ENCODE assay signal across 17 cellular contexts in genomic region chr12:68791897-68792481, GRCh38. TPM values are rescaled to one million over a fixed set of nuclear protein-coding genes. Genes with fewer than 3 reads are reported as not detected.
DNase-seq lines count a peak whose midpoint lies in the region; ATAC-seq and TF ChIP-seq lines count a peak whose summit lies in the region.
"Had no signal": no experiment of that assay in that cellular context is flagged by ENCODE, and none has a peak within 500 bp of the region (broad histone marks: within the 10 kb centered on the region; RNA-seq: fewer than 3 reads in every experiment).

No MANE protein-coding gene starts in this region.

- WGBS in mesenchymal stem cell: 90% methylated on average over 1 of the region's 2 CpGs

- H3F3A ChIP-seq in DOHH2 (ENCODE audit: control insufficient read depth, insufficient read depth) (peaks cover 7% of the 10 kb centered on the region; the same call in 1 of the 2 replicates), OCI-LY1 (ENCODE audit: insufficient read depth, low read length) (no peaks in the 10 kb centered on the region; the same call in 1 of the 2 replicates), SU-DHL-6 (ENCODE audit: insufficient read depth) (peaks cover 6% of the 10 kb centered on the region; the same call in 1 of the 2 replicates), GM23338 (replicated peaks; ENCODE audit: low read depth) (no peaks in the 10 kb centered on the region)

- H2BK15ac ChIP-seq in mesenchymal stem cell (ENCODE audit: low read depth, poor library complexity, severe bottlenecking): no peak overlapping the region

- H3K9me3 Mint-ChIP-seq in GM23338: no peaks in the 10 kb centered on the region
- H3K9me3 Mint-ChIP-seq in activated naive CD8-positive, alpha-beta T cell treated with anti-CD3 and anti-CD28 coated beads, Interleukin-2, amount 50 U/mL, for 24 hours: no peaks in the 10 kb centered on the region
- H3K9me3 Mint-ChIP-seq: CD4-positive, alpha-beta memory T cell; H9 had no signal

- H3K4me1 Mint-ChIP-seq in GM23338: peaks cover 12% of the 10 kb centered on the region
- H3K4me1 Mint-ChIP-seq in activated naive CD8-positive, alpha-beta T cell treated with anti-CD3 and anti-CD28 coated beads, Interleukin-2, amount 50 U/mL, for 24 hours: peaks cover 4% of the 10 kb centered on the region

- H3K36me3 Mint-ChIP-seq in GM23338 (ENCODE audit: low read depth): no peaks in the 10 kb centered on the region
- no peaks in the 10 kb centered on the region for H3K36me3 Mint-ChIP-seq in activated naive CD8-positive, alpha-beta T cell treated with anti-CD3 and anti-CD28 coated beads, Interleukin-2, amount 50 U/mL, for 24 hours (ENCODE audit: low read depth)
- H3K36me3 Mint-ChIP-seq: CD4-positive, alpha-beta memory T cell had no signal

- H3K27me3 ChIP-seq in DOHH2 (ENCODE audit: control insufficient read depth, low read length): no peaks in the 10 kb centered on the region
- H3K27me3 ChIP-seq in OCI-LY1 (ENCODE audit: insufficient read depth, low read length): no peaks in the 10 kb centered on the region
- no peaks in the 10 kb centered on the region for H3K27me3 ChIP-seq in SU-DHL-6 (ENCODE audit: low read length)
- no peaks in the 10 kb centered on the region for H3K27me3 ChIP-seq in mesenchymal stem cell (ENCODE audit: control insufficient read depth in 1 of 2, insufficient read depth in 1 of 2, low read length in 2 of 2)
- no peaks in the 10 kb centered on the region for H3K27me3 ChIP-seq in GM23338 (ENCODE audit: insufficient read depth)

- H3K79me2 ChIP-seq in DOHH2 (ENCODE audit: control insufficient read depth, low read length) (no peaks in the 10 kb centered on the region), OCI-LY1 (ENCODE audit: insufficient read depth, low read length) (no peaks in the 10 kb centered on the region), SU-DHL-6 (ENCODE audit: insufficient read depth, low read length) (no peaks in the 10 kb centered on the region), GM23338 (replicated peaks; ENCODE audit: insufficient read depth) (no peaks in the 10 kb centered on the region)

- DNase-seq in mesenchymal stem cell: no peak
- DNase-seq in GM23338 (ENCODE audit: low spot score): no peak
- DNase-seq in activated naive CD8-positive, alpha-beta T cell treated with anti-CD3 and anti-CD28 coated beads, Interleukin-2, amount 50 U/mL, for 24 hours: no peak
- DNase-seq in EL: no peak
- DNase-seq: C1 segment of cervical spinal cord; Calu3; CD4-positive, alpha-beta memory T cell; COR-L47; DMS53; DMS79 treated with DMSO at 0.1 percent for 48 hours; GDM1; GM23248; H9 had no signal

- H4K20me1 ChIP-seq in DOHH2 (ENCODE audit: control insufficient read depth, insufficient read depth, low read depth, low read length): no peaks in the 10 kb centered on the region
- H4K20me1 ChIP-seq in OCI-LY1 (ENCODE audit: insufficient read depth, low read length): no peaks in the 10 kb centered on the region
- no peaks in the 10 kb centered on the region for H4K20me1 ChIP-seq in SU-DHL-6 (ENCODE audit: low read depth, low read length)
- H4K20me1 ChIP-seq in GM23338 (replicated peaks; ENCODE audit: insufficient read depth): no peaks in the 10 kb centered on the region

- H3K36me3 ChIP-seq in DOHH2 (ENCODE audit: control insufficient read depth, low read length): no peaks in the 10 kb centered on the region
- H3K36me3 ChIP-seq in OCI-LY1 (ENCODE audit: insufficient read depth, low read length): no peaks in the 10 kb centered on the region
- no peaks in the 10 kb centered on the region for H3K36me3 ChIP-seq in SU-DHL-6 (ENCODE audit: low read length)
- H3K36me3 ChIP-seq in mesenchymal stem cell (ENCODE audit: control insufficient read depth in 1 of 2, insufficient read depth in 2 of 2, low read depth in 1 of 2, low read length in 2 of 2): no peaks in the 10 kb centered on the region
- H3K36me3 ChIP-seq in GM23338 (ENCODE audit: insufficient read depth): no peaks in the 10 kb centered on the region

- no peak overlapping the region for H4K91ac ChIP-seq in mesenchymal stem cell (ENCODE audit: low read length)

- peaks cover 78% of the 10 kb centered on the region for H3K4me1 ChIP-seq in DOHH2 (ENCODE audit: control insufficient read depth, low read length)
- peaks cover 76% of the 10 kb centered on the region for H3K4me1 ChIP-seq in OCI-LY1 (ENCODE audit: insufficient read depth, low read length, severe bottlenecking)
- peaks cover 2% of the 10 kb centered on the region for H3K4me1 ChIP-seq in mesenchymal stem cell (ENCODE audit: control insufficient read depth, insufficient read depth, low read depth, low read length)
- no peaks in the 10 kb centered on the region for H3K4me1 ChIP-seq in GM23338 (ENCODE audit: insufficient read depth)

- H2BK5ac ChIP-seq in mesenchymal stem cell (ENCODE audit: low read depth, low read length, poor library complexity, severe bottlenecking): no peak overlapping the region

- H3K23ac ChIP-seq in mesenchymal stem cell (ENCODE audit: low read length in 2 of 2): no peak overlapping the region

- H2AK5ac ChIP-seq in mesenchymal stem cell (ENCODE audit: low read length, severe bottlenecking): no peak overlapping the region

- H3K27me3 Mint-ChIP-seq in GM23338 (ENCODE audit: insufficient read depth, low read depth, poor library complexity): peaks cover 4% of the 10 kb centered on the region
- no peaks in the 10 kb centered on the region for H3K27me3 Mint-ChIP-seq in activated naive CD8-positive, alpha-beta T cell treated with anti-CD3 and anti-CD28 coated beads, Interleukin-2, amount 50 U/mL, for 24 hours
- H3K27me3 Mint-ChIP-seq: CD4-positive, alpha-beta memory T cell had no signal

- H3K4me2 ChIP-seq in DOHH2 (ENCODE audit: low read length) (peak overlapping the region; percentile 56), OCI-LY1 (ENCODE audit: low read length) (no peak overlapping the region), SU-DHL-6 (ENCODE audit: low read depth, low read length, poor library complexity, severe bottlenecking) (no peak overlapping the region), mesenchymal stem cell (ENCODE audit: low read length, poor library complexity, severe bottlenecking) (no peak overlapping the region), GM23338 (no peak overlapping the region)

- H3K4ac ChIP-seq in mesenchymal stem cell (ENCODE audit: low read depth in 1 of 2, low read length in 2 of 2): no peak overlapping the region

- H3K18ac ChIP-seq in mesenchymal stem cell (ENCODE audit: low read depth in 1 of 2, low read length in 2 of 2): no peak overlapping the region

- no peaks in the 10 kb centered on the region for H3K79me1 ChIP-seq in mesenchymal stem cell (replicated peaks; ENCODE audit: low read length, poor library complexity, severe bottlenecking)

- no peak overlapping the region for H3K14ac ChIP-seq in mesenchymal stem cell (ENCODE audit: low read length in 2 of 2)

- H3K4me3 ChIP-seq in DOHH2 (ENCODE audit: low read length) (no peak overlapping the region), OCI-LY1 (ENCODE audit: low read depth, low read length, poor library complexity, severe bottlenecking) (no peak overlapping the region), SU-DHL-6 (ENCODE audit: insufficient read depth, low read length, poor library complexity, severe bottlenecking) (no peak overlapping the region), mesenchymal stem cell (ENCODE audit: insufficient read depth in 1 of 2, low read depth in 1 of 2, low read length in 2 of 2) (no peak overlapping the region), GM23338 (no peak overlapping the region)
- H3K4me3 ChIP-seq: GM12878, GM23248 had no signal

- no peak overlapping the region for H2AFZ ChIP-seq in OCI-LY1 (ENCODE audit: low read length)
- peak overlapping the region; percentile 71 for H2AFZ ChIP-seq in SU-DHL-6 (ENCODE audit: low read depth, low read length, severe bottlenecking)
- H2AFZ ChIP-seq in mesenchymal stem cell (ENCODE audit: low read depth, low read length): no peak overlapping the region
- H2AFZ ChIP-seq in GM23338: no peak overlapping the region
- H2AFZ ChIP-seq: GM23248 had no signal

- peak overlapping the region; percentile 66 for H3K27ac ChIP-seq in DOHH2 (ENCODE audit: low read depth, low read length)
- peak overlapping the region; percentile 89 for H3K27ac ChIP-seq in OCI-LY1 (ENCODE audit: low read depth, low read length, poor library complexity, severe bottlenecking)
- H3K27ac ChIP-seq in SU-DHL-6 (ENCODE audit: low read depth, low read length): 0 out of 2 replicates have a peak overlapping the region, but pooled peaks have one; percentile 28
- no peak overlapping the region for H3K27ac ChIP-seq in mesenchymal stem cell (ENCODE audit: low read length, poor library complexity, severe bottlenecking)
- H3K27ac ChIP-seq in GM23338 (ENCODE audit: low read depth): no peak overlapping the region
- H3K27ac ChIP-seq: GM23248 had no signal

- H4K8ac ChIP-seq in mesenchymal stem cell (ENCODE audit: low read length): no peak overlapping the region

- H3K9ac ChIP-seq in OCI-LY1 (ENCODE audit: low read length) (no peak overlapping the region), SU-DHL-6 (ENCODE audit: low read length) (no peak overlapping the region), mesenchymal stem cell (ENCODE audit: low read length) (no peak overlapping the region)
- H3K9ac ChIP-seq: GM23248 had no signal

- H3K9me2 ChIP-seq in DOHH2 (replicated peaks; ENCODE audit: control insufficient read depth, low read length): no peaks in the 10 kb centered on the region
- no peaks in the 10 kb centered on the region for H3K9me2 ChIP-seq in OCI-LY1 (ENCODE audit: low read depth, low read length)
- H3K9me2 ChIP-seq in SU-DHL-6 (replicated peaks; ENCODE audit: insufficient read depth, low read length): no peaks in the 10 kb centered on the region
- no peaks in the 10 kb centered on the region; the same call in 1 of the 2 replicates for H3K9me2 ChIP-seq in GM23338 (ENCODE audit: insufficient read depth)

- H3K27ac Mint-ChIP-seq in GM23338: no peak overlapping the region
- no peak overlapping the region for H3K27ac Mint-ChIP-seq in activated naive CD8-positive, alpha-beta T cell treated with anti-CD3 and anti-CD28 coated beads, Interleukin-2, amount 50 U/mL, for 24 hours
- H3K27ac Mint-ChIP-seq: CD4-positive, alpha-beta memory T cell; H9 had no signal

- H2BK120ac ChIP-seq in mesenchymal stem cell (ENCODE audit: low read depth, low read length): peak overlapping the region; percentile 54

- no peak for ATAC-seq in GM23338
- no peak for ATAC-seq in activated naive CD8-positive, alpha-beta T cell treated with anti-CD3 and anti-CD28 coated beads, Interleukin-2, amount 50 U/mL, for 24 hours

- TF ChIP-seq CTCF in DOHH2 (IDR thresholded peaks at IDR 0.05; ENCODE audit: low read depth, low read length, poor library complexity, severe bottlenecking): no peak
- no peak for TF ChIP-seq CTCF in OCI-LY1 (IDR thresholded peaks at IDR 0.05; ENCODE audit: low read length)
- TF ChIP-seq CTCF in SU-DHL-6 (IDR thresholded peaks at IDR 0.05; ENCODE audit: insufficient read depth, low read length, poor library complexity, severe bottlenecking): no peak
- TF ChIP-seq CTCF in GM23338 (conservative IDR thresholded peaks at IDR 0.05; ENCODE audit: low read depth in 2 of 2): no peak

- H3K9me3 ChIP-seq in DOHH2 (ENCODE audit: control insufficient read depth, insufficient read depth, low read length) (no peaks in the 10 kb centered on the region), OCI-LY1 (ENCODE audit: low read length) (no peaks in the 10 kb centered on the region), SU-DHL-6 (ENCODE audit: insufficient read depth, low read length) (no peaks in the 10 kb centered on the region), mesenchymal stem cell (ENCODE audit: control insufficient read depth, low read length) (no peaks in the 10 kb centered on the region)

- no peak overlapping the region for H3K4me3 Mint-ChIP-seq in GM23338
- H3K4me3 Mint-ChIP-seq in activated naive CD8-positive, alpha-beta T cell treated with anti-CD3 and anti-CD28 coated beads, Interleukin-2, amount 50 U/mL, for 24 hours: no peak overlapping the region
- H3K4me3 Mint-ChIP-seq: CD4-positive, alpha-beta memory T cell; H9 had no signal

- no peak overlapping the region for H2BK12ac ChIP-seq in mesenchymal stem cell (ENCODE audit: low read length in 2 of 2)

RNA-seq across cellular contexts. Expression of gene MDM2, which starts 16.0 kb away (rescaled TPM):
- polyA plus RNA-seq in mesenchymal stem cell (2013, experiment 1 of 2): 95.3 TPM
- polyA plus RNA-seq in mesenchymal stem cell (2013, experiment 2 of 2): 102 TPM
- total RNA-seq in GM23338 (2014; rRNA removed; shearing (Covaris generic)): 85.4 and 105 TPM in 2 replicates
- polyA plus RNA-seq in GM23338 (2016; fragmentation: Nextera tagmentation; extraction: Ambion mirVana): 136 and 160 TPM in 2 replicates

RNA-seq across cellular contexts. Expression of gene SLC35E3, which starts 46.0 kb away (rescaled TPM):
- 6.3 TPM for polyA plus RNA-seq in mesenchymal stem cell (2013, experiment 1 of 2)
- 6.9 TPM for polyA plus RNA-seq in mesenchymal stem cell (2013, experiment 2 of 2)
- 1.5 and 5.5 TPM in 2 replicates for total RNA-seq in GM23338 (2014; rRNA removed; shearing (Covaris generic))
- 11.4 and 13.8 TPM in 2 replicates for polyA plus RNA-seq in GM23338 (2016; fragmentation: Nextera tagmentation; extraction: Ambion mirVana)

Comparison
In these comparisons a context has a peak if more than half of its experiments do, and no peak if none do; other contexts are left out.
1. H3K27ac ChIP-seq: peak in DOHH2 (single experiment), OCI-LY1 (single experiment) and SU-DHL-6 (single experiment); none in mesenchymal stem cell (single experiment) and GM23338 (single experiment).